In the genomic region with DNA sequence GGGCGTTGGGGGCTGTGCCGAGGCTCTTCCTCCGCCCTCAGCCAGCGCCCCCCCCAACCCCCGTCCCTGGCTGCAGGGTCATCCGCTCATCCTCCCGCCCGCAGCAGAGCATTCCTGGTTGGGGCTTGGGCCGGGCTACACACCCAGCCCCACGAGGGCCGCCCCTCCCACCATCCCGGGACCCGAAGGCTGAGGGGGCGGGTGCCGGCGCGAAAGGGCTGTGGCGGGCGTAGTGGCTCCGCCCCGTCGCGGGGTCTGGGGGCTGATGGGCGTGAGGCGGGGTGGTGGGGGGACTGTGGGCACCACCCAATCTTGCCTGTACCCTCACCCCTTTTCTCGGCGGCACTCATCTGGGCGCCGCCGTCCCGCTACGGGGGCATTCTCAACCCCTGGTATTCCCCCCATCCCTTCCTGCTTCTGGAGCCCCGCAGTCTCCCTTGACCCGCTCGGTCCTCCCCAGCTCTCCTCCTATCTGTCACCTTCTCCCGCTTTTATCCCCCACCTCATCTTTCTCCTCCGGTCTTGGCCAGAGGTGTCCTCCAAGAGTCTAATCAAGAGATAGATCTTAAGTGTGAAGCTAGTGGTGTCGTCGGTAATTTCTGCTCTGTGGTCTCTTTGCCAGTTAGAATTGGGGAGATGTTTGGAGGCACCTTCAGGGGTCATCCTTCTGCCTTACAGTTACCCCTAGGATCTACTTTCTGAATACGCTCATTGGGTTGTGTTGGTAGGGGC, we compare ENCODE assay signal across 8 cellular contexts. TPM values are rescaled to one million over a fixed set of nuclear protein-coding genes. Genes with fewer than 3 reads are reported as not detected.
DNase-seq lines count a peak whose midpoint lies in the region; ATAC-seq, FAIRE-seq and TF ChIP-seq lines count a peak whose summit lies in the region.

No MANE protein-coding gene starts in this region.

- FAIRE-seq in keratinocyte (lab: Jason Lieb, UNC): peak; percentile 66

- BruUV-seq in PC-9 (replicated peaks; lab: Mats Ljungman, UMichigan): no TSS peak

- H3K9me1 ChIP-seq in keratinocyte (ENCODE audit: control insufficient read depth, extremely low read depth, insufficient read depth, low read length): no peaks in the 10 kb centered on the region

- H3K27ac ChIP-seq in C4-2B (peak overlapping the region; percentile 91), PC-9 (no peak overlapping the region), brain microvascular endothelial cell (peak overlapping the region; percentile 97), keratinocyte (ENCODE audit: control insufficient read depth, insufficient read depth, low read length) (peak overlapping the region; percentile 100)

- in situ Hi-C loops in brain microvascular endothelial cell (cut with HindIII; ENCODE audit: low pct_ligation_motif_present, low sequenced_read_pairs): no loop called here

- TF ChIP-seq CTCF in C4-2B (conservative IDR thresholded peaks at IDR 0.05) (0 out of 2 replicates have a peak, but pooled peaks have one; percentile 12), PC-9 (conservative IDR thresholded peaks at IDR 0.05) (no peak), brain microvascular endothelial cell (IDR thresholded peaks at IDR 0.05; ENCODE audit: low read depth, low read length, missing control alignments) (no peak), keratinocyte (optimal IDR thresholded peaks at IDR 0.05 in 1 of 3, IDR thresholded peaks at IDR 0.05 in 1 of 3, conservative IDR thresholded peaks at IDR 0.05 in 1 of 3; ENCODE audit: extremely low read depth in 1 of 3, insufficient read depth in 2 of 3, low read length in 3 of 3) (peak in 1 of 3 experiments; percentile 14)

- dilution Hi-C loops in keratinocyte (cut with MboI; ENCODE audit: extremely low pct_ligation_motif_present, low sequenced_read_pairs): no loop called here

- H3K36me3 ChIP-seq in PC-9 (ENCODE audit: low read depth) (no peaks in the 10 kb centered on the region), brain microvascular endothelial cell (replicated peaks) (no peaks in the 10 kb centered on the region), keratinocyte (ENCODE audit: control insufficient read depth in 2 of 2, extremely low read depth in 1 of 2, insufficient read depth in 2 of 2, low read length in 2 of 2) (no peaks in the 10 kb centered on the region)

- peak overlapping the region; percentile 89 for H2AFZ ChIP-seq in PC-9
- peak overlapping the region; percentile 29 for H2AFZ ChIP-seq in keratinocyte (ENCODE audit: control insufficient read depth, low read length)

- peak overlapping the region; percentile 99 for H3K9ac ChIP-seq in keratinocyte (ENCODE audit: control insufficient read depth, extremely low read depth, insufficient read depth, low read length)

- CTCF ChIA-PET in PC-9 (lab: Charles Lee): no interaction called here

- no peaks in the 10 kb centered on the region for H3K9me2 ChIP-seq in PC-9 (ENCODE audit: insufficient read depth)

- H3K4me1 ChIP-seq in PC-9 (replicated peaks; ENCODE audit: insufficient read depth) (peaks cover 18% of the 10 kb centered on the region; the same call in 1 of the 2 replicates), keratinocyte (ENCODE audit: control insufficient read depth, extremely low read depth, insufficient read depth, low read length) (peaks cover 15% of the 10 kb centered on the region)

- H3K4me2 ChIP-seq in PC-9: peak overlapping the region; percentile 95
- peak overlapping the region; percentile 73 for H3K4me2 ChIP-seq in keratinocyte (ENCODE audit: control insufficient read depth, extremely low read depth, insufficient read depth, low read depth, low read length)

- H3K9me3 ChIP-seq in PC-9 (ENCODE audit: insufficient read depth, low read depth): no peaks in the 10 kb centered on the region
- H3K9me3 ChIP-seq in keratinocyte (ENCODE audit: control insufficient read depth, low read depth, low read length): no peaks in the 10 kb centered on the region

- no peaks in the 10 kb centered on the region for H4K20me1 ChIP-seq in PC-9 (ENCODE audit: insufficient read depth)
- no peaks in the 10 kb centered on the region for H4K20me1 ChIP-seq in keratinocyte (ENCODE audit: control insufficient read depth, extremely low read depth, insufficient read depth, low read length)

- H3F3A ChIP-seq in PC-9 (ENCODE audit: insufficient read depth, low read depth): peaks cover 11% of the 10 kb centered on the region; the same call in 1 of the 2 replicates

- 0 out of 2 replicates have a peak, but pooled peaks cover 3% of the 10 kb centered on the region for H3K79me2 ChIP-seq in PC-9 (ENCODE audit: low read depth)
- peaks cover 37% of the 10 kb centered on the region for H3K79me2 ChIP-seq in keratinocyte (ENCODE audit: control insufficient read depth, insufficient read depth, low read length)

- intact Hi-C loops in PC-9 (cut with micrococcal nuclease; ENCODE audit: unreplicated experiment): loop anchor here (5.0 kb wide), 2 partner anchors 67 to 993 kb away; no protein-coding TSS in a partner anchor

- H3K27me3 ChIP-seq in PC-9 (ENCODE audit: insufficient read depth, low read depth) (no peaks in the 10 kb centered on the region), brain microvascular endothelial cell (replicated peaks) (no peaks in the 10 kb centered on the region), keratinocyte (ENCODE audit: control insufficient read depth, extremely low read depth, insufficient read depth, low read length) (no peaks in the 10 kb centered on the region)

- peak overlapping the region; percentile 87 for H3K4me3 ChIP-seq in PC-9
- H3K4me3 ChIP-seq in brain microvascular endothelial cell (ENCODE audit: low read depth, low read length): peak overlapping the region; percentile 80
- peak overlapping the region; percentile 74 to 85 (median 75) for H3K4me3 ChIP-seq in keratinocyte (ENCODE audit: control insufficient read depth in 2 of 3, extremely low read depth in 1 of 3, insufficient read depth in 2 of 3, low read depth in 1 of 3, low read length in 3 of 3)

- POLR2A ChIA-PET in PC-9 (lab: Charles Lee; ENCODE audit: unreplicated experiment): interaction anchor here (0.6 kb wide), 1 partner anchor 52 kb away, joined by 7 read pairs; no protein-coding TSS in a partner anchor

- ATAC-seq in GM18870 (IDR thresholded peaks at IDR 0.05; ENCODE audit: unreplicated experiment) (peak; percentile 20), HG03066 (IDR thresholded peaks at IDR 0.05; ENCODE audit: low read depth, unreplicated experiment) (peak; percentile 31)

- DNase-seq in PC-9 (no peak), brain microvascular endothelial cell (no peak), keratinocyte (ENCODE audit: low read depth, low spot score) (no peak), GM19238 (ENCODE audit: insufficient read length, low spot score) (no peak)
- peak; percentile 23 to 39 for DNase-seq in stimulated activated CD4-positive, alpha-beta T cell treated with anti-CD3 and anti-CD28 coated beads, Interleukin-2, amount 100 ng/mL, for 48 hours

RNA-seq across cellular contexts. Expression of a gene that starts 1.6 kb away (rescaled TPM):
- 17.7 and 20.6 TPM in 2 replicates for total RNA-seq in PC-9 (2021)
- polyA plus RNA-seq in keratinocyte: 10.4 to 17.1 TPM (median 11.2 TPM) in 3 replicates
- polyA plus RNA-seq in keratinocyte (2011; ENCODE audit: low read depth): 51.3 TPM
- 5.2 and 12.6 TPM in 2 replicates for polyA plus RNA-seq in keratinocyte (2011; cell fraction: cytosol; rRNA removed)
- polyA plus RNA-seq in keratinocyte (2011; cell fraction: nucleus; rRNA removed): 12.5 and 15.2 TPM in 2 replicates
- polyA plus RNA-seq in keratinocyte (2012; ENCODE audit: low replicate concordance): 6.8 and 10.5 TPM in 2 replicates
- 8.8 to 84.6 TPM (median 25.5 TPM) in 3 replicates for polyA minus RNA-seq in keratinocyte
- 23.8 TPM for polyA minus RNA-seq in keratinocyte (2011; cell fraction: cytosol; rRNA and poly(A)+ RNA removed)
- polyA minus RNA-seq in keratinocyte (2011; cell fraction: nucleus; rRNA and poly(A)+ RNA removed): 36.3 and 88.0 TPM in 2 replicates

Comparison
In these comparisons a context has a peak if more than half of its experiments do, and no peak if none do; other contexts are left out.
1. DNase-seq: peak in stimulated activated CD4-positive, alpha-beta T cell treated with anti-CD3 and anti-CD28 coated beads, Interleukin-2, amount 100 ng/mL, for 48 hours (2 of 2); none in PC-9 (0 of 2), brain microvascular endothelial cell (single experiment), keratinocyte (single experiment) and GM19238 (single experiment).
2. Peak in every context shown above with its lines, with median percentiles within 50 percentile points of each other: H3K4me3 ChIP-seq.